ENCODE assay signal across 17 cellular contexts in the genomic region with DNA sequence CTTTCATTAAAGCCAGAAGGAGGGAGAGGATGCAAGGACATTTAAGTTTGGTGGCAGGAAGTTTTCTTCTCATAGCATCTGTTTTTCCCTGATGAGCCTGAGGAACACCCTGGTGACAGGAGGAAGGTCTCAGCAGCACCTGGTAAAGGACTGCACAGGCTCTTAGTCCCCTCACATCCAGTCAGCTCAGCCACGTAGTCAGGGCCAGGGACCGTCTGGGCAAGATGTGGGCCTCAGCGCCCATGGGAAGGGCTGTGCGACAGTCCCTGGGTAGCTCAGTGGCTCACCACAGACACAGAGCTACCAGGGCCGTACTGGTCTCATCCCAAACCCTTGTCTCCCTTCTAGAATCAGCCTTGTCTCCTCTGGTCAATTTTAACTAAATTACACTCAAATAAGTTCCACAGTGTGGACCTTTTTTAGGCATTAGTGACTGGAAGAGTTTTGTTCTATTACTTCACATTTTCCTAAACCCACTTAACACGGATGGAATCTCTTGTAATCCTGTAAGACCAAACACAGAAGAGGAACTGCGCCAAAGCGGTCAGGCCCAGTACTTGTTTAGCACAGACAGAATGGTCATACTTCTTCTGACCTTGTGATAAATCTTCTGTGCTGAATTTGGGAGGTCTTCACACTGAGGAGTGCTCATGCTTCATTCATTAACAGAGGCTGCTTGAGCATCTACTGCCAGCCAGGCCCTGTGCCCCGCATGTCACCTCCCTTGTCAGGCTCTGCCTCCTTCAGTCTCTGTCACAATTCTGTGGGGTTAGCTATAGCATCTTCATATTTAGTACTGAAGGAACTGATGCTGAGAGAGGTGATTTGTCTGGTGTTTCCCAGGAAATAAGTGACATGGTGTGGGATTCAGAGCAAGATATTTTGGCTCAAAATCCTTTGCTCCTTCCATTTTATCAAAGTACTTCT.
DNase-seq lines count a peak whose midpoint lies in the region; ATAC-seq, FAIRE-seq and TF ChIP-seq lines count a peak whose summit lies in the region.
"Had no signal": no experiment of that assay in that cellular context is flagged by ENCODE, and none has a peak within 500 bp of the region (broad histone marks: within the 10 kb centered on the region; RNA-seq: fewer than 3 reads in every experiment).

No MANE protein-coding gene starts in this region.

- H3K27ac Mint-ChIP-seq in activated naive CD4-positive, alpha-beta T cell treated with anti-CD3 and anti-CD28 coated beads for 36 hours, result no peak overlapping the region

- ATAC-seq in K562 (no peak), gastroesophageal sphincter (no peak)

- no peak overlapping the region for H3K27ac ChIP-seq in K562 (ENCODE audit: extremely low read depth, low read depth, low read length)
- peak overlapping the region in 3 of 4 donors; percentile 20 to 53 (median 47) for H3K27ac ChIP-seq in tibial nerve
- peak overlapping the region in 2 of 4 donors; percentile 18 to 43 for H3K27ac ChIP-seq in gastroesophageal sphincter
- H3K27ac ChIP-seq: SJCRH30 had no signal

- no peaks in the 10 kb centered on the region for H3K36me3 Mint-ChIP-seq in activated naive CD4-positive, alpha-beta T cell treated with anti-CD3 and anti-CD28 coated beads for 36 hours (ENCODE audit: low read depth)

- POLR2A ChIA-PET in K562 (lab: Yijun Ruan, JAX), result no interaction called here

- no peaks in the 10 kb centered on the region for H3K9me1 ChIP-seq in K562 (ENCODE audit: control insufficient read depth, insufficient read depth, low read length)

- H3K4me1 ChIP-seq in K562 (replicated peaks in 1 of 2; ENCODE audit: control insufficient read depth in 2 of 2, insufficient read depth in 2 of 2, low read length in 2 of 2) (peaks cover 0 to 12% of the 10 kb centered on the region in 2 experiments; a peak in 3 of 5 replicates), tibial nerve (peaks cover 0 to 38% (median 7%) of the 10 kb centered on the region in 4 donors), gastroesophageal sphincter (peaks cover 0 to 25% (median 8%) of the 10 kb centered on the region in 3 donors)

- in situ Hi-C loops in K562 (cut with MboI), result no loop called here

- DNase-seq in NCI-H82 (lab: John Stamatoyannopoulos, UW), result peak; percentile 54
- no peak for DNase-seq in K562 (ENCODE audit: extremely low read depth in 1 of 4, low spot score in 3 of 4)
- DNase-seq in mesenteric fat pad (ENCODE audit: low spot score), result peak; percentile 85
- peak in 1 of 2 donors; percentile 59 for DNase-seq in tibial nerve (ENCODE audit: low spot score in 2 of 2)
- no peak for DNase-seq in activated naive CD4-positive, alpha-beta T cell treated with anti-CD3 and anti-CD28 coated beads for 36 hours
- DNase-seq in EL, result no peak
- DNase-seq: ACHN; Calu3; CD4-positive, CD25-positive, alpha-beta regulatory T cell; GOT3; MG63; NCI-H1417 treated with DMSO at 0.1 percent for 48 hours; NCI-H2029; NCI-H2171 treated with DMSO at 0.1 percent for 48 hours; SJCRH30 had no signal

- H3K27me3 ChIP-seq in K562 (ENCODE audit: control insufficient read depth in 2 of 2, insufficient read depth in 2 of 2, low read length in 2 of 2) (peaks cover 0 to 43% of the 10 kb centered on the region in 2 experiments; a peak in 4 of 5 replicates), tibial nerve (no peaks in the 10 kb centered on the region), gastroesophageal sphincter (no peaks in the 10 kb centered on the region)
- H3K27me3 ChIP-seq: MG63, SJCRH30 had no signal

- H3K4me1 Mint-ChIP-seq in activated naive CD4-positive, alpha-beta T cell treated with anti-CD3 and anti-CD28 coated beads for 36 hours (ENCODE audit: low read depth), result no peaks in the 10 kb centered on the region

- H3K4me3 ChIP-seq in K562 (no peak overlapping the region), tibial nerve (no peak overlapping the region), gastroesophageal sphincter (no peak overlapping the region)
- H3K4me3 ChIP-seq: MG63, SJCRH30 had no signal

- H3K4me2 ChIP-seq in K562 (ENCODE audit: insufficient read depth, low read length), result no peak overlapping the region

- no peak for FAIRE-seq in K562 (lab: Jason Lieb, UNC)
- FAIRE-seq: G401.6 had no signal

- no TSS peak for BruUV-seq in K562 (replicated peaks; lab: Mats Ljungman, UMichigan)

- no peaks in the 10 kb centered on the region for H3K9me3 Mint-ChIP-seq in activated naive CD4-positive, alpha-beta T cell treated with anti-CD3 and anti-CD28 coated beads for 36 hours
- H3K9me3 Mint-ChIP-seq: CD4-positive, CD25-positive, alpha-beta regulatory T cell had no signal

- H3K4me3 Mint-ChIP-seq in activated naive CD4-positive, alpha-beta T cell treated with anti-CD3 and anti-CD28 coated beads for 36 hours, result no peak overlapping the region
- H3K4me3 Mint-ChIP-seq: CD4-positive, CD25-positive, alpha-beta regulatory T cell had no signal

- no peaks in the 10 kb centered on the region for H3K9me3 ChIP-seq in K562 (replicated peaks; ENCODE audit: control insufficient read depth, insufficient read depth, low read depth, low read length)
- H3K9me3 ChIP-seq in tibial nerve, result no peaks in the 10 kb centered on the region
- H3K9me3 ChIP-seq in gastroesophageal sphincter, result no peaks in the 10 kb centered on the region
- H3K9me3 ChIP-seq: MG63, SJCRH30 had no signal

- intact Hi-C loops in K562 (cut with micrococcal nuclease), result no loop called here
- intact Hi-C loops in activated naive CD4-positive, alpha-beta T cell treated with anti-CD3 and anti-CD28 coated beads for 36 hours (cut with micrococcal nuclease), result no loop called here

- no peaks in the 10 kb centered on the region for H4K20me1 ChIP-seq in K562 (replicated peaks; ENCODE audit: control insufficient read depth, insufficient read depth, low read length)

- TF ChIP-seq EP300 in K562 (IDR thresholded peaks at IDR 0.05; ENCODE audit: low read length) (no peak), tibial nerve (IDR thresholded peaks at IDR 0.05) (no peak), gastroesophageal sphincter (IDR thresholded peaks at IDR 0.05) (no peak)

- TF ChIP-seq POLR2A in K562 (conservative IDR thresholded peaks at IDR 0.05) (no peak), tibial nerve (IDR thresholded peaks at IDR 0.05) (no peak), gastroesophageal sphincter (IDR thresholded peaks at IDR 0.05) (no peak)

- no peak overlapping the region for H2AFZ ChIP-seq in K562 (ENCODE audit: low read depth, low read length)

- CTCF ChIA-PET in K562 (lab: Yijun Ruan, JAX; ENCODE audit: low intra/inter-chr PET ratio), result no interaction called here
- CTCF ChIA-PET in activated naive CD4-positive, alpha-beta T cell treated with anti-CD3 and anti-CD28 coated beads for 36 hours (lab: Charles Lee), result no interaction called here

- WGBS in K562 (ENCODE audit: insufficient coverage, low coverage, missing lambda C conversion rate), result 19% methylated on average over 9 of the region's 9 CpGs
- 89% methylated on average over 9 of the region's 9 CpGs for WGBS in tibial nerve, 2 donors
- WGBS in gastroesophageal sphincter (ENCODE audit: low coverage in 1 of 2), 2 donors, result 82% methylated on average over 9 of the region's 9 CpGs; no CpG with 5 or more reads in 1 of the 2 donors

- H3K9ac ChIP-seq in K562 (ENCODE audit: insufficient read depth in 1 of 2, low read depth in 2 of 2, low read length in 2 of 2), result no peak overlapping the region

- H3K79me2 ChIP-seq in K562 (ENCODE audit: control insufficient read depth, insufficient read depth, low read length), result no peaks in the 10 kb centered on the region

- no peaks in the 10 kb centered on the region for H3K27me3 Mint-ChIP-seq in activated naive CD4-positive, alpha-beta T cell treated with anti-CD3 and anti-CD28 coated beads for 36 hours (ENCODE audit: low read depth)
- H3K27me3 Mint-ChIP-seq: CD4-positive, CD25-positive, alpha-beta regulatory T cell had no signal

- no peak for TF ChIP-seq RAD21 in K562 (CRISPR knock-in tag; conservative IDR thresholded peaks at IDR 0.05 in 1 of 2, IDR thresholded peaks at IDR 0.05 in 1 of 2)

- TF ChIP-seq CTCF in K562 (IDR thresholded peaks at IDR 0.05 in 2 of 3, conservative IDR thresholded peaks at IDR 0.05 in 1 of 3; ENCODE audit: insufficient read depth in 2 of 3, low read depth in 1 of 3, low read length in 3 of 3) (no peak), tibial nerve (IDR thresholded peaks at IDR 0.05) (no peak), gastroesophageal sphincter (IDR thresholded peaks at IDR 0.05) (no peak)

- H3K36me3 ChIP-seq in K562 (ENCODE audit: control insufficient read depth, insufficient read depth, low read length) (no peaks in the 10 kb centered on the region), tibial nerve (no peaks in the 10 kb centered on the region), gastroesophageal sphincter (peaks cover 0 to 3% of the 10 kb centered on the region in 2 donors)
- H3K36me3 ChIP-seq: MG63, SJCRH30 had no signal

TF ChIP-seq in K562, 482 proteins besides CTCF, POLR2A, EP300 and RAD21:
- TF ChIP-seq EP400 (IDR thresholded peaks at IDR 0.05) (no peak), TFAP4 (CRISPR knock-in tag; IDR thresholded peaks at IDR 0.05; ENCODE audit: borderline replicate concordance) (no peak), SPI1 (IDR thresholded peaks at IDR 0.05; ENCODE audit: borderline replicate concordance, low read depth, low read length) (peak; percentile 56; the same call in 1 of the 2 replicates), RBM39 (optimal IDR thresholded peaks at IDR 0.05; ENCODE audit: low read depth, low read length) (no peak), STAT5B (CRISPR knock-in tag; IDR thresholded peaks at IDR 0.05) (no peak)

Comparison
In these comparisons a context has a peak if more than half of its experiments do, and no peak if none do; other contexts are left out.
1. DNase-seq: peak in NCI-H82 (single experiment) and mesenteric fat pad (single experiment); none in K562 (0 of 4), activated naive CD4-positive, alpha-beta T cell treated with anti-CD3 and anti-CD28 coated beads for 36 hours (single experiment) and EL (single experiment).